In the genomic region with DNA sequence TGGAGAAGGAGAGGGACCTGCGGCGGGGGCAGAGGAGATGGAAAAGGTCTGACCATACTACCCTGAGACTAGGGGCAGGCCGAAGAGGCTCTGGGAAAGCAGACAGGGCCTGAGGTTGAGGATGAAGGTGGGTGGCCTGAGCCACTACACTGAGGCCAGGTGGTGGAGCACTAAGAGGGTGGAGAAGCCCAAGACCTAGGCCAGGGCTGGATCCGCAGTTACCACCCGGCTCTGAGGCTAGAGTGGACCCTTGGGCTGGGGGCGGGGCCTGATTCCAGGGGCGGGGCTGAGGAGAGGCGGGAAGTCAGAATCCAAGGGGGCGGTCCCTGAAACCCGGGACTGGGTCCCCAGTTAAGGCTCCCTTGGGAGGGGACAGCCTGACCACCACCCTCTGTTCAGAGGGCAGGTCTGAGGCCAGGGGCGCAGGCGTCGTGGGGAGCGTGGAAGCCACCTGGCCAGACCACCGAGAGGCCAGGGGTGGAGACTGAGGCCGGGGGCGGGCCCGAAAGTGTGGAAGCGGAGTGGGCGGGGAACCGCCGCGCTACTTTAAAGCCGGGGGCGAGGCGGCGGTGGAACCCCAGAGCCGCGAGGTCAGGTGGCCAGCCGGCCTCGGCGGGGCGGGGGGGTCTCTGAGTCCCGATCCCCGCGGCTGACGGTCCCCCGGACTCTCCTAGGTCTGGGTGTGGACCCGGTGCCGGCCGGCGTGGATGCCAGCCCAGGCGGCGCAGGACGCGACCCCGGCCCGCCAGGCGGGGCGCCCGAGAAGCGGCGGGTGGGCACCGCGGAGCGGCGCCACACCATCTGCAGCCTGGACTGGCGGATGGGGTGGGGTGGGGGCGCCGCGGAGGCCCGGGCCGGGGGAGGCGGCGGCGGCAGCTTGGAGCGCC, we compare ENCODE assay signal across 8 cellular contexts. TPM values are rescaled to one million over a fixed set of nuclear protein-coding genes. Genes with fewer than 3 reads are reported as not detected.
DNase-seq lines count a peak whose midpoint lies in the region; ATAC-seq and TF ChIP-seq lines count a peak whose summit lies in the region.

No MANE protein-coding gene starts in this region.

- peaks cover 13% of the 10 kb centered on the region for H3K4me1 ChIP-seq in lower lobe of right lung

- intact Hi-C loops in lower lobe of right lung (cut with DNase I), result no loop called here

- no peak overlapping the region for H3K27ac ChIP-seq in lower lobe of right lung

- no peaks in the 10 kb centered on the region for H3K9me3 ChIP-seq in lower lobe of right lung

- DNase-seq in GM06990 (ENCODE audit: extremely low read depth, insufficient read length) (no peak), NCI-H128 (lab: John Stamatoyannopoulos, UW; ENCODE audit: unreplicated experiment) (peak; percentile 54), T-helper 22 cell (ENCODE audit: low read depth) (peak; percentile 5), cardiac fibroblast (ENCODE audit: low read depth in 2 of 2) (no peak), lower lobe of right lung (peak; percentile 74), pons (ENCODE audit: low spot score) (no peak)
- DNase-seq in stimulated activated CD8-positive, alpha-beta memory T cell treated with anti-CD3 and anti-CD28 coated beads, Interleukin-15, amount 100 ng/mL, for 24 hours (ENCODE audit: low read depth), result peak; percentile 11

- peak; percentile 87 to 92 for ATAC-seq in lower lobe of right lung
- no peak for ATAC-seq in HG02763 (IDR thresholded peaks at IDR 0.05; ENCODE audit: unreplicated experiment)

- no peaks in the 10 kb centered on the region for H3K36me3 ChIP-seq in GM06990 (ENCODE audit: control insufficient read depth, insufficient read depth, low read length)
- peaks cover 5% of the 10 kb centered on the region for H3K36me3 ChIP-seq in lower lobe of right lung

- H3K27me3 ChIP-seq in GM06990 (replicated peaks; ENCODE audit: control insufficient read depth, insufficient read depth, low read length), result peaks cover 4% of the 10 kb centered on the region
- peaks cover 34% of the 10 kb centered on the region for H3K27me3 ChIP-seq in lower lobe of right lung (ENCODE audit: low read depth)

- TF ChIP-seq CTCF in GM06990 (IDR thresholded peaks at IDR 0.05; ENCODE audit: insufficient read depth, low read length, poor library complexity, severe bottlenecking) (no peak), cardiac fibroblast (IDR thresholded peaks at IDR 0.05; ENCODE audit: low read depth, low read length) (no peak), lower lobe of right lung (IDR thresholded peaks at IDR 0.05) (no peak)

- H3K4me3 ChIP-seq in GM06990 (replicated peaks; ENCODE audit: low read depth, low read length), result peak overlapping the region; percentile 50
- peak overlapping the region; percentile 32 to 40 for H3K4me3 ChIP-seq in cardiac fibroblast (replicated peaks in 1 of 2; ENCODE audit: low read depth in 2 of 2, low read length in 2 of 2)
- H3K4me3 ChIP-seq in lower lobe of right lung, result peak overlapping the region; percentile 58

RNA-seq across cellular contexts. Expression of a gene that starts 8.3 kb away (rescaled TPM):
- total RNA-seq in lower lobe of right lung, result 18.8 TPM

RNA-seq across cellular contexts. Expression of a gene that starts 33.5 kb away (rescaled TPM):
- 99.9 TPM for total RNA-seq in lower lobe of right lung

RNA-seq across cellular contexts. Expression of a gene that starts 50.6 kb away (rescaled TPM):
- 0.06 TPM for total RNA-seq in lower lobe of right lung

Comparison
In these comparisons a context has a peak if more than half of its experiments do, and no peak if none do; other contexts are left out.
1. DNase-seq: peak in NCI-H128 (single experiment), T-helper 22 cell (single experiment), lower lobe of right lung (single experiment) and stimulated activated CD8-positive, alpha-beta memory T cell treated with anti-CD3 and anti-CD28 coated beads, Interleukin-15, amount 100 ng/mL, for 24 hours (single experiment); none in GM06990 (single experiment), cardiac fibroblast (0 of 2) and pons (single experiment).
2. Peak in every context shown above with its lines, with median percentiles within 50 percentile points of each other: H3K4me3 ChIP-seq.